In the genomic region with DNA sequence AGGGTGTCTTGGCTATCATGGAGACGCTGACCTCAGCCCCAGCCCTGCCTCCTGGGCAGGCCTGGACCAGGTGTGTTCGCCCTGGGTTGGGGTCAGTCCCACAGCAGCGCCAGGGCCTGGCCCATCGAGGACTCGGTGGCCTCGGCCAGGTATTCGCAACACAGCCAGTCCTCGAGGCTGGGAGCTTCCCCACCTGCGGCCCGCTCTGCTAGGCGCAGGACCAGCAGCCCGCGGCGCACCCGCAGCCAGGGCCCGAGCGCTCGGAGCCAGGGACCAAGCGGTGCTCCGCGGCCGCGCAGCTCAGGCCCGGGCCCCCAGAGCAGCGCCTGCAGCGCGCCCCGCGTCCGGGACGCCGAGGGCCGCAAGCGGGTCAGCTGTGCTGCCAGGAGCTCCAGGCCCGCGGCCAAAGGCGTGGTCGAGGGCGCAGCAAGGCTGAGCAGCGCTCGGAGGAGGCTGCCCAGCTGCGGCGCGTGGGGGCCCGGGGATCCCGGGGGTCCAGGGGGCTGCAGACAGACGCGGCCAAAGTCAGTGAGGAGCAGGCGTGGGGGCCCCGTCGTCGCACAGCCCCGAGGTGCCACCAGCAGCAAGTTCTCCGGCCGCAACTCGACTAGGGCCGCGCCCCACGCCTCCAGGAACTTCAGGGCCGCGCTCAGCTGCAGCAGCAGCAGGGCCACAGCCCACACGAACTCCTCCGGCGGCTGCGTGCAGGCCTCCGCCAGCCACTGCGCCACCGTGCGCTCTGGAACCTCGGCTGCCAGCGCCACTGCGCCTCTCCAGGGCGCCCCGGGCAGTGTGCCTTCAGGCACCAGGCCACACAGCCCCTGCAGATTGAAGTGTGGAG, we compare ENCODE assay signal across 11 cellular contexts. TPM values are rescaled to one million over a fixed set of nuclear protein-coding genes. Genes with fewer than 3 reads are reported as not detected.
DNase-seq lines count a peak whose midpoint lies in the region; FAIRE-seq and TF ChIP-seq lines count a peak whose summit lies in the region.
"Had no signal": no experiment of that assay in that cellular context is flagged by ENCODE, and none has a peak within 500 bp of the region (broad histone marks: within the 10 kb centered on the region; RNA-seq: fewer than 3 reads in every experiment).

No MANE protein-coding gene starts in this region.

- TF ChIP-seq EP300 in transverse colon (IDR thresholded peaks at IDR 0.05; ENCODE audit: low read depth): no peak

- no peak for DNase-seq in astrocyte (ENCODE audit: low read depth)
- peak; percentile 59 for DNase-seq in transverse colon
- DNase-seq in NCI-H526 (lab: John Stamatoyannopoulos, UW): no peak
- no peak for DNase-seq in GOT3 (lab: John Stamatoyannopoulos, UW)
- DNase-seq: stimulated activated naive B cell treated with anti-CD40 and anti-IgM and Interleukin-4, amounts not matched to agents 10 μg/mL and 1 μg/mL and 100 μg/mL, for 72 hours had no signal

- no peaks in the 10 kb centered on the region for H3K27me3 ChIP-seq in astrocyte (ENCODE audit: insufficient read depth, low read length)
- H3K27me3 ChIP-seq in layer of hippocampus (ENCODE audit: control insufficient read depth, insufficient read depth, low read length): no peaks in the 10 kb centered on the region
- peaks cover 3% of the 10 kb centered on the region for H3K27me3 ChIP-seq in transverse colon

- TF ChIP-seq CTCF in astrocyte (IDR thresholded peaks at IDR 0.05; ENCODE audit: insufficient read depth, low read depth, low read length) (no peak), transverse colon (IDR thresholded peaks at IDR 0.05) (peak in 1 of 5 experiments; percentile 44)

- peak overlapping the region; percentile 10 for H3K9ac ChIP-seq in astrocyte (ENCODE audit: low read length)

- H3K27ac ChIP-seq in astrocyte (ENCODE audit: low read depth, low read length) (no peak overlapping the region), layer of hippocampus (ENCODE audit: low read depth, low read length) (peak overlapping the region; percentile 52), transverse colon (peak overlapping the region; percentile 53 to 69 (median 62))

- H3K27ac Mint-ChIP-seq in astrocyte (ENCODE audit: unreplicated experiment): no peak overlapping the region
- H3K27ac Mint-ChIP-seq: nephron progenitor cell had no signal

- peaks cover 48% of the 10 kb centered on the region for H3K79me2 ChIP-seq in astrocyte (ENCODE audit: insufficient read depth, low read length)

- H3K36me3 Mint-ChIP-seq in astrocyte (ENCODE audit: low read depth, unreplicated experiment): peaks cover 14% of the 10 kb centered on the region

- no peak for TF ChIP-seq POLR2A in transverse colon (IDR thresholded peaks at IDR 0.05)

- H3K9me3 Mint-ChIP-seq in astrocyte (ENCODE audit: unreplicated experiment): no peaks in the 10 kb centered on the region
- H3K9me3 Mint-ChIP-seq: activated naive CD4-positive, alpha-beta T cell treated with anti-CD3 and anti-CD28 coated beads for 36 hours; nephron progenitor cell; stimulated activated naive B cell treated with anti-CD40 and anti-IgM and Interleukin-4, amounts not matched to agents 10 μg/mL and 1 μg/mL and 100 μg/mL, for 72 hours; T-helper 2 cell treated with Interferon-gamma antibody and Interleukin-4, amounts not matched to agents 5 μg/mL and 100 μg/mL, for 36 hours had no signal

- H3K4me1 ChIP-seq in astrocyte (ENCODE audit: insufficient read depth, low read length): peaks cover 25% of the 10 kb centered on the region
- peaks cover 38 to 69% (median 54%) of the 10 kb centered on the region in 4 donors for H3K4me1 ChIP-seq in transverse colon

- no peak overlapping the region for H3K4me3 ChIP-seq in astrocyte (ENCODE audit: insufficient read depth, low read depth, low read length)
- H3K4me3 ChIP-seq in transverse colon: peak overlapping the region in 1 of 4 donors; percentile 25

- H2AFZ ChIP-seq in astrocyte (ENCODE audit: low read depth, low read length): no peak overlapping the region

- H3K4me3 Mint-ChIP-seq in astrocyte (ENCODE audit: unreplicated experiment): no peak overlapping the region
- H3K4me3 Mint-ChIP-seq: nephron progenitor cell; T-helper 2 cell treated with Interferon-gamma antibody and Interleukin-4, amounts not matched to agents 5 μg/mL and 100 μg/mL, for 36 hours had no signal

- in situ Hi-C loops in transverse colon (cut with MboI; ENCODE audit: low pct_ligation_motif_present in 1 of 4, low pct_unique_long_range_greater_than_20kb in 1 of 4, low sequenced_read_pairs in 3 of 4): loop anchor here in 2 of 4 donors (25.0 kb wide), 1 partner anchor 111 kb away; no protein-coding TSS in a partner anchor

- FAIRE-seq in astrocyte (lab: Jason Lieb, UNC): no peak
- FAIRE-seq: keratinocyte had no signal

- no peak overlapping the region for H3K4me2 ChIP-seq in astrocyte (ENCODE audit: low read length)

- intact Hi-C loops in transverse colon (cut with DNase I; ENCODE audit: low total_unique reads): no loop called here

- H3K27me3 Mint-ChIP-seq in astrocyte (ENCODE audit: low read depth, unreplicated experiment): no peaks in the 10 kb centered on the region
- H3K27me3 Mint-ChIP-seq: stimulated activated naive B cell treated with anti-CD40 and anti-IgM and Interleukin-4, amounts not matched to agents 10 μg/mL and 1 μg/mL and 100 μg/mL, for 72 hours had no signal

- no peaks in the 10 kb centered on the region for H3K9me3 ChIP-seq in astrocyte (ENCODE audit: insufficient read depth, low read depth, low read length)
- H3K9me3 ChIP-seq in transverse colon: no peaks in the 10 kb centered on the region

- H3K4me1 Mint-ChIP-seq in astrocyte (ENCODE audit: low read depth, unreplicated experiment): peaks cover 14% of the 10 kb centered on the region

- peaks cover 58% of the 10 kb centered on the region for H4K20me1 ChIP-seq in astrocyte (ENCODE audit: insufficient read depth, low read length)

- 60% methylated on average over 44 of the region's 74 CpGs; no CpG with 5 or more reads in 1 of the 2 donors for WGBS in transverse colon (ENCODE audit: low coverage in 1 of 2), 2 donors

- peaks cover 3% of the 10 kb centered on the region for H3K36me3 ChIP-seq in astrocyte (ENCODE audit: insufficient read depth, low read length)
- H3K36me3 ChIP-seq in transverse colon: peaks cover 0 to 12% (median 5%) of the 10 kb centered on the region in 4 donors

RNA-seq across cellular contexts. Expression of a gene that starts 6.2 kb away (rescaled TPM):
- total RNA-seq in astrocyte (0.18 TPM in 1 of 2 replicates, not detected in the other), transverse colon (1 to 10 TPM in 2 of 4 donors, under 1 TPM in 1, not detected in 1; 0.27 to 1.1 (median 1.1) TPM)
- total RNA-seq: activated naive CD4-positive, alpha-beta T cell treated with anti-CD3 and anti-CD28 coated beads for 36 hours had no signal

RNA-seq across cellular contexts. Expression of a gene that starts 19.6 kb away (rescaled TPM):
- 0.36 and 1.3 TPM in 2 replicates for total RNA-seq in astrocyte
- total RNA-seq in transverse colon: 1 to 10 TPM in 1 of 4 donors, not detected in 3; 5.6 TPM

RNA-seq across cellular contexts. Expression of a gene that starts 26.7 kb away (rescaled TPM):
- 3.5 and 4.6 TPM in 2 replicates for total RNA-seq in astrocyte
- 1 to 10 TPM in 2 of 4 donors, not detected in 2; 1.1 to 3.5 TPM for total RNA-seq in transverse colon

RNA-seq across cellular contexts. Expression of a gene that starts 32.1 kb away (rescaled TPM):
- not detected in 2 replicates for total RNA-seq in astrocyte
- 1 to 10 TPM in 1 of 4 donors, under 1 TPM in 2, not detected in 1; 0.27 to 1.5 (median 0.64) TPM for total RNA-seq in transverse colon
- total RNA-seq: activated naive CD4-positive, alpha-beta T cell treated with anti-CD3 and anti-CD28 coated beads for 36 hours; chondrocyte had no signal

RNA-seq across cellular contexts. Expression of a gene that starts 39.2 kb away (rescaled TPM):
- total RNA-seq in astrocyte (76.6 and 83.2 TPM in 2 replicates), transverse colon (10 to 100 TPM; 35.8 to 54.6 (median 41.6) TPM)
